ENCODE assay signal across 27 cellular contexts in the genomic region with DNA sequence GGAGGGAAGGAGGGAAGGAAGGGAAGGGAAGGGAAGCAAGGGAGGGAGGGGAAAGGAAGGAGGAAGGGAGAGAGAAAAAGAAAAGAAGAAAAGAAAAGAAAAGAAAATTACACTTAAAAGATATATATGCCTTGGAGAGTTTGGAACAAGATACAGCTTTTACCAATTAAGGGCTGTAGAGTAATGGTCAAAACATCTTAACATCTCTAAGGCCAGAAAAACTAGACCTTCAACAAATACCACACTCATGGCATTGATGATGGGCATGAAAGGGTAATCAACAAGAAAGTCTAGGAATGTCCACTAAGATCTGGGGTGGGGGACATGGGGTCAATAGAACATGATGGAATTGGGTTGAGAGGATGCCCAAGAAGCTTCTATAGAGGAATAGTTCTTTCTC.
"Had no signal": no experiment of that assay in that cellular context is flagged by ENCODE, and none has a peak within 500 bp of the region (broad histone marks: within the 10 kb centered on the region; RNA-seq: fewer than 3 reads in every experiment).

No MANE protein-coding gene starts in this region.

- DNase-seq: activated CD8-positive, alpha-beta memory T cell treated with anti-CD3 and anti-CD28 coated beads, Interleukin-2, amount 10 ng/mL, durations not matched to agents 7 days and 5 days; activated CD8-positive, alpha-beta T cell treated with anti-CD3 and anti-CD28 coated beads, Interleukin-2, amount 10 ng/mL, durations not matched to agents 7 days and 5 days; activated naive CD4-positive, alpha-beta T cell treated with Interleukin-2 at 50 U/mL for 16 hours; activated T-cell treated with anti-CD3 and anti-CD28 coated beads, Interleukin-2, amount 50 U/mL, for 48 hours; aorta; cerebellar nuclear complex; dorsolateral prefrontal cortex; effector memory CD4-positive, alpha-beta T cell; heart left ventricle; naive B cell; nephron progenitor cell; right cardiac atrium; spleen; stimulated activated CD4-positive, alpha-beta T cell treated with anti-CD3 and anti-CD28 coated beads, Interleukin-4, amount 100 ng/mL, for 24 hours; stimulated activated naive B cell treated with anti-CD40 and anti-IgM and Interleukin-4, amounts not matched to agents 10 μg/mL and 1 μg/mL and 100 μg/mL, for 72 hours; stomach; T-helper 2 cell; tibial artery; upper lobe of right lung had no signal

- H3K4me3 ChIP-seq: adrenal gland, cardiac muscle cell, coronary artery, dorsolateral prefrontal cortex, gastroesophageal sphincter, heart left ventricle, spleen, stomach, tibial artery, upper lobe of right lung had no signal

- H3K27me3 Mint-ChIP-seq: activated CD8-positive, alpha-beta memory T cell treated with anti-CD3 and anti-CD28 coated beads, Interleukin-2, amount 10 ng/mL, durations not matched to agents 7 days and 5 days; activated naive CD8-positive, alpha-beta T cell; brain; naive B cell; stimulated activated naive B cell treated with anti-CD40 and anti-IgM and Interleukin-4, amounts not matched to agents 10 μg/mL and 1 μg/mL and 100 μg/mL, for 72 hours had no signal

- H3K27ac Mint-ChIP-seq: activated CD8-positive, alpha-beta memory T cell treated with anti-CD3 and anti-CD28 coated beads, Interleukin-2, amount 10 ng/mL, durations not matched to agents 7 days and 5 days; activated CD8-positive, alpha-beta T cell treated with anti-CD3 and anti-CD28 coated beads, Interleukin-2, amount 10 ng/mL, durations not matched to agents 7 days and 5 days; activated naive CD8-positive, alpha-beta T cell; brain; mesothelial cell of epicardium; WTC11 had no signal

- H3K9me3 Mint-ChIP-seq: nephron progenitor cell; stimulated activated naive B cell treated with anti-CD40 and anti-IgM and Interleukin-4, amounts not matched to agents 10 μg/mL and 1 μg/mL and 100 μg/mL, for 72 hours had no signal

- H3K36me3 ChIP-seq: cardiac muscle cell had no signal

- H3K27me3 ChIP-seq: adrenal gland, cardiac muscle cell, dorsolateral prefrontal cortex, gastroesophageal sphincter, heart left ventricle, spleen, stomach, tibial artery, upper lobe of right lung had no signal

- H3K4me3 Mint-ChIP-seq: activated CD8-positive, alpha-beta memory T cell treated with anti-CD3 and anti-CD28 coated beads, Interleukin-2, amount 10 ng/mL, durations not matched to agents 7 days and 5 days; activated CD8-positive, alpha-beta T cell treated with anti-CD3 and anti-CD28 coated beads, Interleukin-2, amount 10 ng/mL, durations not matched to agents 7 days and 5 days; activated naive CD8-positive, alpha-beta T cell; brain; mesothelial cell of epicardium; naive B cell; nephron progenitor cell; stimulated activated naive B cell treated with anti-CD40 and anti-IgM and Interleukin-4, amounts not matched to agents 10 μg/mL and 1 μg/mL and 100 μg/mL, for 72 hours; WTC11 had no signal
